28 cellular contexts compared by ENCODE assay signal in genomic region chr1:104856518-104856917, GRCh38.
"Had no signal": no experiment of that assay in that cellular context is flagged by ENCODE, and none has a peak within 500 bp of the region (broad histone marks: within the 10 kb centered on the region; RNA-seq: fewer than 3 reads in every experiment).

No MANE protein-coding gene starts in this region.

- H3K27ac ChIP-seq: colonic mucosa, coronary artery, dorsolateral prefrontal cortex, epithelial cell of prostate, esophagus muscularis mucosa, esophagus squamous epithelium, foreskin keratinocyte, gastrocnemius medialis, gastroesophageal sphincter, heart left ventricle, heart right ventricle had no signal

- H3K4me3 ChIP-seq: colonic mucosa, coronary artery, dorsolateral prefrontal cortex, esophagus muscularis mucosa, esophagus squamous epithelium, gastrocnemius medialis, gastroesophageal sphincter, heart left ventricle, heart right ventricle had no signal

- H3K9me3 Mint-ChIP-seq: dendritic cell treated with granulocyte-macrophage colony-stimulating factor and Interleukin-4, amounts not matched to agents 40 ng/mL and 50 ng/mL, for 4 days; endodermal cell had no signal

- H3K27me3 Mint-ChIP-seq: dendritic cell treated with granulocyte-macrophage colony-stimulating factor and Interleukin-4, amounts not matched to agents 40 ng/mL and 50 ng/mL, for 4 days; effector memory CD8-positive, alpha-beta T cell had no signal

- H3K9me3 ChIP-seq: colonic mucosa, esophagus muscularis mucosa, gastroesophageal sphincter had no signal

- DNase-seq: colonic mucosa; cortex of kidney; dermis blood vessel endothelial cell; dorsolateral prefrontal cortex; effector CD4-positive, alpha-beta T cell; effector CD8-positive, alpha-beta T cell; effector memory CD4-positive, alpha-beta T cell; effector memory CD8-positive, alpha-beta T cell; endodermal cell; erythroblast; esophagus squamous epithelium; foreskin fibroblast; foreskin keratinocyte; foreskin melanocyte; gastrocnemius medialis; head of caudate nucleus; heart left ventricle; heart right ventricle had no signal

- H3K36me3 ChIP-seq: colonic mucosa, esophagus muscularis mucosa, esophagus squamous epithelium, gastrocnemius medialis, gastroesophageal sphincter, heart left ventricle, heart right ventricle had no signal

- ATAC-seq: effector memory CD8-positive, alpha-beta T cell; esophagus mucosa; foreskin keratinocyte; gastrocnemius medialis; gastroesophageal sphincter; heart left ventricle; heart right ventricle had no signal

- H3K27me3 ChIP-seq: colonic mucosa, dorsolateral prefrontal cortex, esophagus muscularis mucosa, esophagus squamous epithelium, foreskin keratinocyte, gastrocnemius medialis, gastroesophageal sphincter, heart left ventricle, heart right ventricle had no signal

- H3K4me3 Mint-ChIP-seq: dendritic cell treated with granulocyte-macrophage colony-stimulating factor and Interleukin-4, amounts not matched to agents 40 ng/mL and 50 ng/mL, for 4 days; effector memory CD8-positive, alpha-beta T cell; endodermal cell had no signal

- FAIRE-seq: colon, endometrium, endothelial cell of umbilical vein, frontal cortex had no signal

- H3K4me1 Mint-ChIP-seq: endodermal cell had no signal

- H3K4me1 ChIP-seq: colonic mucosa, esophagus muscularis mucosa, esophagus squamous epithelium, foreskin keratinocyte, gastrocnemius medialis, gastroesophageal sphincter, heart left ventricle, heart right ventricle had no signal

- H3K27ac Mint-ChIP-seq: dendritic cell treated with granulocyte-macrophage colony-stimulating factor and Interleukin-4, amounts not matched to agents 40 ng/mL and 50 ng/mL, for 4 days; effector memory CD8-positive, alpha-beta T cell; endodermal cell had no signal
